In genomic region chr13:97881556-97881955, GRCh38 we compare ENCODE assay signal across 22 cellular contexts.
"Had no signal": no experiment of that assay in that cellular context is flagged by ENCODE, and none has a peak within 500 bp of the region (broad histone marks: within the 10 kb centered on the region; RNA-seq: fewer than 3 reads in every experiment).

No MANE protein-coding gene starts in this region.

- H3K4me1 Mint-ChIP-seq: naive thymus-derived CD4-positive, alpha-beta T cell; natural killer cell had no signal

- H3K27ac Mint-ChIP-seq: effector memory CD8-positive, alpha-beta T cell; endodermal cell; naive thymus-derived CD4-positive, alpha-beta T cell; natural killer cell had no signal

- H3K9me3 ChIP-seq: gastrocnemius medialis, heart left ventricle, left lung, lower lobe of right lung had no signal

- H3K9me3 Mint-ChIP-seq: effector memory CD8-positive, alpha-beta T cell had no signal

- H3K27me3 ChIP-seq: gastrocnemius medialis, heart left ventricle, left lung had no signal

- DNase-seq: dermis blood vessel endothelial cell; effector CD8-positive, alpha-beta T cell; effector memory CD8-positive, alpha-beta T cell; endodermal cell; erythroblast; foreskin fibroblast; foreskin melanocyte; gastrocnemius medialis; heart left ventricle; hypothalamus; left cardiac atrium; left lung; left ventricle myocardium superior; lower lobe of right lung; mesendoderm; midbrain; naive thymus-derived CD4-positive, alpha-beta T cell; natural killer cell had no signal

- H3K27ac ChIP-seq: coronary artery, epithelial cell of prostate, gastrocnemius medialis, heart left ventricle, hepatocyte, left lung, lower lobe of right lung had no signal

- H3K36me3 Mint-ChIP-seq: natural killer cell had no signal

- H3K4me3 Mint-ChIP-seq: effector memory CD8-positive, alpha-beta T cell; endodermal cell; naive thymus-derived CD4-positive, alpha-beta T cell; natural killer cell had no signal

- ATAC-seq: effector memory CD8-positive, alpha-beta T cell; esophagus mucosa; gastrocnemius medialis; heart left ventricle; left cardiac atrium; left lung; left ventricle myocardium superior; lower lobe of right lung; naive thymus-derived CD4-positive, alpha-beta T cell; natural killer cell had no signal

- H3K36me3 ChIP-seq: gastrocnemius medialis, heart left ventricle, left lung, lower lobe of right lung had no signal

- H2AFZ ChIP-seq: hepatocyte had no signal

- H3K79me2 ChIP-seq: hepatocyte had no signal

- H3K4me1 ChIP-seq: gastrocnemius medialis, left lung, lower lobe of right lung had no signal

- H3K4me3 ChIP-seq: coronary artery, gastrocnemius medialis, heart left ventricle, hepatocyte, left lung, lower lobe of right lung had no signal

- H3K4me2 ChIP-seq: hepatocyte had no signal
